ENCODE assay signal across 1 cellular context in the genomic region with DNA sequence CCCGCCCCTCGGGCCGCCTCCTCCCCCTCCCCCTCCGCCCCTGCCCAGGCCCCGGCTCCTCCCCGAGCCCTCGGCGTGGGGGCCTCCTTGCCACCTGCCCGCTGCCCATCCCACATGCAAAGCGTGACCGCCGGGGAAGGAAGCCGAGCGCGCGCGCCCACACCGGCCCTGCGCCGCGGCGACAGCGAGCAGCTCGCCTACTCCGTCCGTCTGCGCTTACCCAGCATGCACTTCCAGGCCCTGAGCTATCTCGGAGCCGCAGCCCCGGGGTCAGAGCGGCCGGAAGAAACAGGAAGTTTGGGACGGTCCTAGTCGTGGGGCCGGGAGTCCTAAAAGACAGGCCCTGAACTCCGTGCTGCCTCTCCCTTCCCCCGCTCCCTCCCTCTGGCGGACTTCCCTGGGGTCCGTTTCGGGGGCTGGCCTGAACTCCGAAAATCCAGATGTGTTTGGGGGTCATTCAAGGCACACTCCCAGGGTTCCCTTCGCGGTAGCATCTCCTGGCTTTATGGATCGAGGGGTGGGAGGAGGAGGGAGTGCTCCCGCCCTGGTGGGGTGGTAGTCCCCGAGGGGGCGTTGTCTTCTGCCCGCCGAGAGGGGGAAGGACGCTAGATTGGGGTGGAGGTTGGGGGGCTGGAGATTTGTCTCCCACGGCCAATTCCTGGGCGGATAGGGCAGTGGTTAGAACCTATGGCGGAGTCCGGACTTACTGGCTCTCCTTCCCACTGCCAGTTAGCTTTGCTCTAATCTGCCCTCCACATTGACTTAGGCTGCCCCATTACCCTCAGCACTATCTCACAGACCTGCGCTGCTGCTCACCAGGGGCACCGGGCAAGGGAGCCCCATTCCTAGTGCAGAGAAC.
A peak's percentile ranks its signal among the peaks of the same experiment; 100 is the strongest.
TF ChIP-seq lines count a peak whose summit lies in the region.

No MANE protein-coding gene starts in this region.

TF ChIP-seq in K562, 482 proteins besides CTCF, POLR2A, EP300 and RAD21 (continued from another document and continues in another):
- TF ChIP-seq, protein P1, sequence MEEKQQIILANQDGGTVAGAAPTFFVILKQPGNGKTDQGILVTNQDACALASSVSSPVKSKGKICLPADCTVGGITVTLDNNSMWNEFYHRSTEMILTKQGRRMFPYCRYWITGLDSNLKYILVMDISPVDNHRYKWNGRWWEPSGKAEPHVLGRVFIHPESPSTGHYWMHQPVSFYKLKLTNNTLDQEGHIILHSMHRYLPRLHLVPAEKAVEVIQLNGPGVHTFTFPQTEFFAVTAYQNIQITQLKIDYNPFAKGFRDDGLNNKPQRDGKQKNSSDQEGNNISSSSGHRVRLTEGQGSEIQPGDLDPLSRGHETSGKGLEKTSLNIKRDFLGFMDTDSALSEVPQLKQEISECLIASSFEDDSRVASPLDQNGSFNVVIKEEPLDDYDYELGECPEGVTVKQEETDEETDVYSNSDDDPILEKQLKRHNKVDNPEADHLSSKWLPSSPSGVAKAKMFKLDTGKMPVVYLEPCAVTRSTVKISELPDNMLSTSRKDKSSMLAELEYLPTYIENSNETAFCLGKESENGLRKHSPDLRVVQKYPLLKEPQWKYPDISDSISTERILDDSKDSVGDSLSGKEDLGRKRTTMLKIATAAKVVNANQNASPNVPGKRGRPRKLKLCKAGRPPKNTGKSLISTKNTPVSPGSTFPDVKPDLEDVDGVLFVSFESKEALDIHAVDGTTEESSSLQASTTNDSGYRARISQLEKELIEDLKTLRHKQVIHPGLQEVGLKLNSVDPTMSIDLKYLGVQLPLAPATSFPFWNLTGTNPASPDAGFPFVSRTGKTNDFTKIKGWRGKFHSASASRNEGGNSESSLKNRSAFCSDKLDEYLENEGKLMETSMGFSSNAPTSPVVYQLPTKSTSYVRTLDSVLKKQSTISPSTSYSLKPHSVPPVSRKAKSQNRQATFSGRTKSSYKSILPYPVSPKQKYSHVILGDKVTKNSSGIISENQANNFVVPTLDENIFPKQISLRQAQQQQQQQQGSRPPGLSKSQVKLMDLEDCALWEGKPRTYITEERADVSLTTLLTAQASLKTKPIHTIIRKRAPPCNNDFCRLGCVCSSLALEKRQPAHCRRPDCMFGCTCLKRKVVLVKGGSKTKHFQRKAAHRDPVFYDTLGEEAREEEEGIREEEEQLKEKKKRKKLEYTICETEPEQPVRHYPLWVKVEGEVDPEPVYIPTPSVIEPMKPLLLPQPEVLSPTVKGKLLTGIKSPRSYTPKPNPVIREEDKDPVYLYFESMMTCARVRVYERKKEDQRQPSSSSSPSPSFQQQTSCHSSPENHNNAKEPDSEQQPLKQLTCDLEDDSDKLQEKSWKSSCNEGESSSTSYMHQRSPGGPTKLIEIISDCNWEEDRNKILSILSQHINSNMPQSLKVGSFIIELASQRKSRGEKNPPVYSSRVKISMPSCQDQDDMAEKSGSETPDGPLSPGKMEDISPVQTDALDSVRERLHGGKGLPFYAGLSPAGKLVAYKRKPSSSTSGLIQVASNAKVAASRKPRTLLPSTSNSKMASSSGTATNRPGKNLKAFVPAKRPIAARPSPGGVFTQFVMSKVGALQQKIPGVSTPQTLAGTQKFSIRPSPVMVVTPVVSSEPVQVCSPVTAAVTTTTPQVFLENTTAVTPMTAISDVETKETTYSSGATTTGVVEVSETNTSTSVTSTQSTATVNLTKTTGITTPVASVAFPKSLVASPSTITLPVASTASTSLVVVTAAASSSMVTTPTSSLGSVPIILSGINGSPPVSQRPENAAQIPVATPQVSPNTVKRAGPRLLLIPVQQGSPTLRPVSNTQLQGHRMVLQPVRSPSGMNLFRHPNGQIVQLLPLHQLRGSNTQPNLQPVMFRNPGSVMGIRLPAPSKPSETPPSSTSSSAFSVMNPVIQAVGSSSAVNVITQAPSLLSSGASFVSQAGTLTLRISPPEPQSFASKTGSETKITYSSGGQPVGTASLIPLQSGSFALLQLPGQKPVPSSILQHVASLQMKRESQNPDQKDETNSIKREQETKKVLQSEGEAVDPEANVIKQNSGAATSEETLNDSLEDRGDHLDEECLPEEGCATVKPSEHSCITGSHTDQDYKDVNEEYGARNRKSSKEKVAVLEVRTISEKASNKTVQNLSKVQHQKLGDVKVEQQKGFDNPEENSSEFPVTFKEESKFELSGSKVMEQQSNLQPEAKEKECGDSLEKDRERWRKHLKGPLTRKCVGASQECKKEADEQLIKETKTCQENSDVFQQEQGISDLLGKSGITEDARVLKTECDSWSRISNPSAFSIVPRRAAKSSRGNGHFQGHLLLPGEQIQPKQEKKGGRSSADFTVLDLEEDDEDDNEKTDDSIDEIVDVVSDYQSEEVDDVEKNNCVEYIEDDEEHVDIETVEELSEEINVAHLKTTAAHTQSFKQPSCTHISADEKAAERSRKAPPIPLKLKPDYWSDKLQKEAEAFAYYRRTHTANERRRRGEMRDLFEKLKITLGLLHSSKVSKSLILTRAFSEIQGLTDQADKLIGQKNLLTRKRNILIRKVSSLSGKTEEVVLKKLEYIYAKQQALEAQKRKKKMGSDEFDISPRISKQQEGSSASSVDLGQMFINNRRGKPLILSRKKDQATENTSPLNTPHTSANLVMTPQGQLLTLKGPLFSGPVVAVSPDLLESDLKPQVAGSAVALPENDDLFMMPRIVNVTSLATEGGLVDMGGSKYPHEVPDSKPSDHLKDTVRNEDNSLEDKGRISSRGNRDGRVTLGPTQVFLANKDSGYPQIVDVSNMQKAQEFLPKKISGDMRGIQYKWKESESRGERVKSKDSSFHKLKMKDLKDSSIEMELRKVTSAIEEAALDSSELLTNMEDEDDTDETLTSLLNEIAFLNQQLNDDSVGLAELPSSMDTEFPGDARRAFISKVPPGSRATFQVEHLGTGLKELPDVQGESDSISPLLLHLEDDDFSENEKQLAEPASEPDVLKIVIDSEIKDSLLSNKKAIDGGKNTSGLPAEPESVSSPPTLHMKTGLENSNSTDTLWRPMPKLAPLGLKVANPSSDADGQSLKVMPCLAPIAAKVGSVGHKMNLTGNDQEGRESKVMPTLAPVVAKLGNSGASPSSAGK (IDR thresholded peaks at IDR 0.05): peak; percentile 80
- TF ChIP-seq, protein P2, sequence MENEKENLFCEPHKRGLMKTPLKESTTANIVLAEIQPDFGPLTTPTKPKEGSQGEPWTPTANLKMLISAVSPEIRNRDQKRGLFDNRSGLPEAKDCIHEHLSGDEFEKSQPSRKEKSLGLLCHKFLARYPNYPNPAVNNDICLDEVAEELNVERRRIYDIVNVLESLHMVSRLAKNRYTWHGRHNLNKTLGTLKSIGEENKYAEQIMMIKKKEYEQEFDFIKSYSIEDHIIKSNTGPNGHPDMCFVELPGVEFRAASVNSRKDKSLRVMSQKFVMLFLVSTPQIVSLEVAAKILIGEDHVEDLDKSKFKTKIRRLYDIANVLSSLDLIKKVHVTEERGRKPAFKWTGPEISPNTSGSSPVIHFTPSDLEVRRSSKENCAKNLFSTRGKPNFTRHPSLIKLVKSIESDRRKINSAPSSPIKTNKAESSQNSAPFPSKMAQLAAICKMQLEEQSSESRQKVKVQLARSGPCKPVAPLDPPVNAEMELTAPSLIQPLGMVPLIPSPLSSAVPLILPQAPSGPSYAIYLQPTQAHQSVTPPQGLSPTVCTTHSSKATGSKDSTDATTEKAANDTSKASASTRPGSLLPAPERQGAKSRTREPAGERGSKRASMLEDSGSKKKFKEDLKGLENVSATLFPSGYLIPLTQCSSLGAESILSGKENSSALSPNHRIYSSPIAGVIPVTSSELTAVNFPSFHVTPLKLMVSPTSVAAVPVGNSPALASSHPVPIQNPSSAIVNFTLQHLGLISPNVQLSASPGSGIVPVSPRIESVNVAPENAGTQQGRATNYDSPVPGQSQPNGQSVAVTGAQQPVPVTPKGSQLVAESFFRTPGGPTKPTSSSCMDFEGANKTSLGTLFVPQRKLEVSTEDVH (IDR thresholded peaks at IDR 0.05; ENCODE audit: low read depth, partially characterized antibody): peak; percentile 25
- TF ChIP-seq SPI1 (IDR thresholded peaks at IDR 0.05; ENCODE audit: borderline replicate concordance, low read depth, low read length) (0 out of 2 replicates have a peak, but pooled peaks have one; percentile 21), TCF3 (CRISPR knock-in tag; IDR thresholded peaks at IDR 0.05) (peak; percentile 78), SOX6 (IDR thresholded peaks at IDR 0.05) (peak; percentile 42), BHLHE40 (IDR thresholded peaks at IDR 0.05; ENCODE audit: low read length) (peak; percentile 23; the same call in 1 of the 2 replicates), ETS2 (tag; IDR thresholded peaks at IDR 0.05; ENCODE audit: borderline replicate concordance, poor library complexity, severe bottlenecking) (no peak), POLR2B (IDR thresholded peaks at IDR 0.05; ENCODE audit: low read depth, partially characterized antibody) (peak; percentile 60), ZNF778 (CRISPR knock-in tag; IDR thresholded peaks at IDR 0.05) (no peak), ATF1 (CRISPR knock-in tag; IDR thresholded peaks at IDR 0.05) (no peak), ATF1 (tag; IDR thresholded peaks at IDR 0.05) (0 out of 2 replicates have a peak, but pooled peaks have one; percentile 38), KDM1A (IDR thresholded peaks at IDR 0.05) (peak; percentile 40 to 81; a peak in 2 of 4 replicates), KDM5B (IDR thresholded peaks at IDR 0.05; ENCODE audit: insufficient replicate concordance, low read depth, low read length) (peak; percentile 77), MTF1 (CRISPR knock-in tag; IDR thresholded peaks at IDR 0.05; ENCODE audit: borderline replicate concordance) (no peak), ZNF589 (CRISPR knock-in tag; IDR thresholded peaks at IDR 0.05; ENCODE audit: low read depth) (peak; percentile 39; the same call in 1 of the 2 replicates), ZNF354B (CRISPR knock-in tag; IDR thresholded peaks at IDR 0.05) (no peak), ARNT (IDR thresholded peaks at IDR 0.05) (0 out of 4 replicates have a peak, but pooled peaks of 1 of the 2 experiments have one; percentile 55), SRSF9 (IDR thresholded peaks at IDR 0.05; ENCODE audit: borderline replicate concordance, low read depth, low read length) (no peak), CEBPG (CRISPR knock-in tag; IDR thresholded peaks at IDR 0.05) (peak; percentile 26; the same call in 1 of the 2 replicates), CEBPG (tag; conservative IDR thresholded peaks at IDR 0.05 in 1 of 2, IDR thresholded peaks at IDR 0.05 in 1 of 2) (no peak), GTF2F1 (IDR thresholded peaks at IDR 0.05; ENCODE audit: low read depth, low read length) (no peak), DACH1 (IDR thresholded peaks at IDR 0.05; ENCODE audit: partially characterized antibody) (no peak), FOXP1 (CRISPR knock-in tag; IDR thresholded peaks at IDR 0.05) (peak; percentile 79; the same call in 1 of the 2 replicates), TAL1 (IDR thresholded peaks at IDR 0.05) (peak; percentile 49; the same call in 1 of the 2 replicates), ATF7 (IDR thresholded peaks at IDR 0.05) (0 out of 2 replicates have a peak, but pooled peaks have one; percentile 44), ZNF175 (CRISPR knock-in tag; IDR thresholded peaks at IDR 0.05; ENCODE audit: low read depth) (no peak; the same call in 1 of the 2 replicates), NFRKB (IDR thresholded peaks at IDR 0.05; ENCODE audit: low read depth) (peak; percentile 82), MAZ (CRISPR knock-in tag; conservative IDR thresholded peaks at IDR 0.05 in 1 of 2, IDR thresholded peaks at IDR 0.05 in 1 of 2) (peak; percentile 39 to 68; a peak in 1 of 4 replicates), ETV6 (IDR thresholded peaks at IDR 0.05; ENCODE audit: borderline replicate concordance in 1 of 2, low read depth in 2 of 2, low read length in 1 of 2) (peak in 1 of 2 experiments; percentile 26; a peak in 1 of 4 replicates), ETV6 (CRISPR knock-in tag; IDR thresholded peaks at IDR 0.05; ENCODE audit: borderline replicate concordance) (no peak)
- TF ChIP-seq, protein P3, sequence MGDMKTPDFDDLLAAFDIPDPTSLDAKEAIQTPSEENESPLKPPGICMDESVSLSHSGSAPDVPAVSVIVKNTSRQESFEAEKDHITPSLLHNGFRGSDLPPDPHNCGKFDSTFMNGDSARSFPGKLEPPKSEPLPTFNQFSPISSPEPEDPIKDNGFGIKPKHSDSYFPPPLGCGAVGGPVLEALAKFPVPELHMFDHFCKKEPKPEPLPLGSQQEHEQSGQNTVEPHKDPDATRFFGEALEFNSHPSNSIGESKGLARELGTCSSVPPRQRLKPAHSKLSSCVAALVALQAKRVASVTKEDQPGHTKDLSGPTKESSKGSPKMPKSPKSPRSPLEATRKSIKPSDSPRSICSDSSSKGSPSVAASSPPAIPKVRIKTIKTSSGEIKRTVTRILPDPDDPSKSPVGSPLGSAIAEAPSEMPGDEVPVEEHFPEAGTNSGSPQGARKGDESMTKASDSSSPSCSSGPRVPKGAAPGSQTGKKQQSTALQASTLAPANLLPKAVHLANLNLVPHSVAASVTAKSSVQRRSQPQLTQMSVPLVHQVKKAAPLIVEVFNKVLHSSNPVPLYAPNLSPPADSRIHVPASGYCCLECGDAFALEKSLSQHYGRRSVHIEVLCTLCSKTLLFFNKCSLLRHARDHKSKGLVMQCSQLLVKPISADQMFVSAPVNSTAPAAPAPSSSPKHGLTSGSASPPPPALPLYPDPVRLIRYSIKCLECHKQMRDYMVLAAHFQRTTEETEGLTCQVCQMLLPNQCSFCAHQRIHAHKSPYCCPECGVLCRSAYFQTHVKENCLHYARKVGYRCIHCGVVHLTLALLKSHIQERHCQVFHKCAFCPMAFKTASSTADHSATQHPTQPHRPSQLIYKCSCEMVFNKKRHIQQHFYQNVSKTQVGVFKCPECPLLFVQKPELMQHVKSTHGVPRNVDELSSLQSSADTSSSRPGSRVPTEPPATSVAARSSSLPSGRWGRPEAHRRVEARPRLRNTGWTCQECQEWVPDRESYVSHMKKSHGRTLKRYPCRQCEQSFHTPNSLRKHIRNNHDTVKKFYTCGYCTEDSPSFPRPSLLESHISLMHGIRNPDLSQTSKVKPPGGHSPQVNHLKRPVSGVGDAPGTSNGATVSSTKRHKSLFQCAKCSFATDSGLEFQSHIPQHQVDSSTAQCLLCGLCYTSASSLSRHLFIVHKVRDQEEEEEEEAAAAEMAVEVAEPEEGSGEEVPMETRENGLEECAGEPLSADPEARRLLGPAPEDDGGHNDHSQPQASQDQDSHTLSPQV (IDR thresholded peaks at IDR 0.05): peak; percentile 90
- TF ChIP-seq, protein P4, sequence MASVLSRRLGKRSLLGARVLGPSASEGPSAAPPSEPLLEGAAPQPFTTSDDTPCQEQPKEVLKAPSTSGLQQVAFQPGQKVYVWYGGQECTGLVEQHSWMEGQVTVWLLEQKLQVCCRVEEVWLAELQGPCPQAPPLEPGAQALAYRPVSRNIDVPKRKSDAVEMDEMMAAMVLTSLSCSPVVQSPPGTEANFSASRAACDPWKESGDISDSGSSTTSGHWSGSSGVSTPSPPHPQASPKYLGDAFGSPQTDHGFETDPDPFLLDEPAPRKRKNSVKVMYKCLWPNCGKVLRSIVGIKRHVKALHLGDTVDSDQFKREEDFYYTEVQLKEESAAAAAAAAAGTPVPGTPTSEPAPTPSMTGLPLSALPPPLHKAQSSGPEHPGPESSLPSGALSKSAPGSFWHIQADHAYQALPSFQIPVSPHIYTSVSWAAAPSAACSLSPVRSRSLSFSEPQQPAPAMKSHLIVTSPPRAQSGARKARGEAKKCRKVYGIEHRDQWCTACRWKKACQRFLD (CRISPR knock-in tag; IDR thresholded peaks at IDR 0.05): peak; percentile 61; the same call in 1 of the 2 replicates
- TF ChIP-seq, protein P5, sequence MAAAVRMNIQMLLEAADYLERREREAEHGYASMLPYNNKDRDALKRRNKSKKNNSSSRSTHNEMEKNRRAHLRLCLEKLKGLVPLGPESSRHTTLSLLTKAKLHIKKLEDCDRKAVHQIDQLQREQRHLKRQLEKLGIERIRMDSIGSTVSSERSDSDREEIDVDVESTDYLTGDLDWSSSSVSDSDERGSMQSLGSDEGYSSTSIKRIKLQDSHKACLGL (CRISPR knock-in tag; IDR thresholded peaks at IDR 0.05; ENCODE audit: borderline replicate concordance, poor library complexity, severe bottlenecking): no peak
